Comparison of ENCODE assay signal across 9 cellular contexts in the genomic region with DNA sequence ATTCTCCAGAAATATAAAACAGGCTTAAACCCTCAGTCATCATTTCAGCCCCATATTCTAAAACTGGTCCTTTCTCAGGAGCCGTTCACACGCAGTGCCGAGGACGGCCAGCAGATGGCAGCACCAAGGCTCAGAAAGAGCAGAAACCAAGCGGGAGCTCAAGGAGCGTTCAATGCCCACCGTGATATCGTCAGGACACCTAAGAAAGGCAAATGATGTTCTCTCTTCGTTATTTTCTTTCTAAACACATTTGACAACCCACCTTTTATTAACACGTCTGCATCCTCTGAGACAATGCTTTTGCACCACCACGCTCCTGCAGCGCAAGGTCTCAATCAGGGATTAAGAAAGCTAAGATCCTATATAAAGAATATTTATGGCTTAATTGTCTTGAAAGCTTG. TPM values are rescaled to one million over a fixed set of nuclear protein-coding genes. Genes with fewer than 3 reads are reported as not detected.
DNase-seq lines count a peak whose midpoint lies in the region; ATAC-seq and TF ChIP-seq lines count a peak whose summit lies in the region.
"Had no signal": no experiment of that assay in that cellular context is flagged by ENCODE, and none has a peak within 500 bp of the region (broad histone marks: within the 10 kb centered on the region; RNA-seq: fewer than 3 reads in every experiment).

No MANE protein-coding gene starts in this region.

- ATAC-seq in GM21717 (IDR thresholded peaks at IDR 0.05; ENCODE audit: unreplicated experiment), result peak; percentile 75
- ATAC-seq in psoas muscle, result peak; percentile 81 to 90 (median 82)

- H3K4me3 ChIP-seq in cardiac muscle cell (no peak overlapping the region), psoas muscle (no peak overlapping the region), vagina (no peak overlapping the region)

- H3K36me3 ChIP-seq in cardiac muscle cell (no peaks in the 10 kb centered on the region), psoas muscle (ENCODE audit: insufficient read depth in 1 of 2, low read depth in 1 of 2) (no peaks in the 10 kb centered on the region), vagina (no peaks in the 10 kb centered on the region)

- H3K27ac ChIP-seq in cardiac muscle cell, result no peak overlapping the region
- H3K27ac ChIP-seq in psoas muscle, result no peak overlapping the region
- H3K27ac ChIP-seq in vagina, result no peak overlapping the region

- TF ChIP-seq POLR2A in vagina (IDR thresholded peaks at IDR 0.05), result no peak

- no peaks in the 10 kb centered on the region for H3K27me3 ChIP-seq in cardiac muscle cell
- H3K27me3 ChIP-seq in psoas muscle (ENCODE audit: insufficient read depth in 3 of 3, low read length in 2 of 3), result peaks cover 0 to 7% (median 0%) of the 10 kb centered on the region in 3 donors
- no peaks in the 10 kb centered on the region for H3K27me3 ChIP-seq in vagina

- H3K4me1 ChIP-seq in cardiac muscle cell (ENCODE audit: low read depth) (no peaks in the 10 kb centered on the region), psoas muscle (peaks cover 3% of the 10 kb centered on the region), vagina (no peaks in the 10 kb centered on the region)

- intact Hi-C loops in psoas muscle (cut with DNase I), result loop anchor here (1.0 to 5.0 kb wide), 5 partner anchors 43 to 170 kb away; partner anchors contain the start of gene RBM33 (in 1 of the 2)
- intact Hi-C loops in vagina (cut with DNase I), result loop anchor here (5.0 kb wide), 1 partner anchor 158 kb away; no protein-coding TSS in a partner anchor

- 5 to 6% (median 6%) methylated on average over 12 of the region's 12 CpGs for WGBS in psoas muscle, 3 donors

- peak; percentile 62 for DNase-seq in COR-L47 (lab: John Stamatoyannopoulos, UW)
- DNase-seq in MV-4-11 (lab: John Stamatoyannopoulos, UW), result peak; percentile 44
- peak; percentile 66 for DNase-seq in T follicular helper cell (ENCODE audit: low read depth)
- peak; percentile 78 for DNase-seq in activated naive CD8-positive, alpha-beta T cell treated with anti-CD3 and anti-CD28 coated beads, Interleukin-2, amount 50 U/mL, for 16 hours (ENCODE audit: low read depth, low spot score)
- peak; percentile 77 to 83 for DNase-seq in cardiac muscle cell (ENCODE audit: low read depth in 1 of 2, low spot score in 1 of 2)
- DNase-seq in psoas muscle, result peak; percentile 76 to 89
- no peak for DNase-seq in vagina (ENCODE audit: extremely low spot score in 2 of 2)

- TF ChIP-seq CTCF in cardiac muscle cell (IDR thresholded peaks at IDR 0.05; ENCODE audit: low read depth, low read length) (peak; percentile 99), psoas muscle (IDR thresholded peaks at IDR 0.05) (peak; percentile 98), vagina (IDR thresholded peaks at IDR 0.05) (peak; percentile 88 to 98 (median 93))

- H3K9me3 ChIP-seq in cardiac muscle cell (ENCODE audit: low read depth) (no peaks in the 10 kb centered on the region), psoas muscle (no peaks in the 10 kb centered on the region), vagina (no peaks in the 10 kb centered on the region)

RNA-seq across cellular contexts. Expression of gene RBM33, which starts 45.7 kb away (rescaled TPM):
- total RNA-seq in cardiac muscle cell, result 19.6 and 51.1 TPM in 2 replicates
- polyA plus RNA-seq in cardiac muscle cell, result 53.5 and 76.3 TPM in 2 replicates
- 10 to 100 TPM; 40.4 to 49.3 (median 43.7) TPM for total RNA-seq in psoas muscle
- 10 to 100 TPM; 11.6 to 24.5 (median 11.7) TPM for polyA plus RNA-seq in psoas muscle
- total RNA-seq in vagina, result 63.8 TPM

RNA-seq across cellular contexts. Expression of gene CNPY1, which starts 52.5 kb away (rescaled TPM):
- 0.15 TPM in 1 of 2 replicates, not detected in the other for total RNA-seq in cardiac muscle cell
- polyA plus RNA-seq in cardiac muscle cell, result not detected in 2 replicates
- total RNA-seq in psoas muscle, result not detected
- polyA plus RNA-seq in psoas muscle, result not detected
- not detected for total RNA-seq in vagina
- total RNA-seq: activated CD8-positive, alpha-beta memory T cell treated with anti-CD3 and anti-CD28 coated beads for 36 hours had no signal

Comparison
In these comparisons a context has a peak if more than half of its experiments do, and no peak if none do; other contexts are left out.
1. DNase-seq: peak in COR-L47 (single experiment), MV-4-11 (single experiment), T follicular helper cell (single experiment), activated naive CD8-positive, alpha-beta T cell treated with anti-CD3 and anti-CD28 coated beads, Interleukin-2, amount 50 U/mL, for 16 hours (single experiment), cardiac muscle cell (2 of 2) and psoas muscle (2 of 2); none in vagina (0 of 2).
2. Peak in every context shown above with its lines, with median percentiles within 50 percentile points of each other: CTCF ChIP-seq.